Comparison of ENCODE assay signal across 8 cellular contexts in the genomic region with DNA sequence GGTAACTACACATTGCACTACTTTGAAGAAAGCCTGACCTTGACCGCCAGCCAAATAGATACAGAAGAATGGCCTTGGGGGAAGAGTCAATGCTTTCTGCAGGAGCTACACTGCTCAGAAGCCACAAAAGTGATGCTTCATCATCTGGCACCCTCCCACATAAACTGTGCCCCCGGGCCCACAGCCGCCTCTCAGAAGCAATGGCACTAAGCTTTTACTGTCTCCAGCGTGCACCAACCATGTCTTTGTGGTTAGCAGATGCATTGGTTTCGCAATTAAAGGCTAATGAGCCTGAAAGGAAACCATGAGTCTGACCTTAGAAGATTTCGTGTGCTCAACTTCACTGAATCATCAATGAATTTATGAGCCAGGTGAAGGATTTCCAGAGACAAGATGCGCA.
A peak's percentile ranks its signal among the peaks of the same experiment; 100 is the strongest.
DNase-seq lines count a peak whose midpoint lies in the region; ATAC-seq and TF ChIP-seq lines count a peak whose summit lies in the region.

No MANE protein-coding gene starts in this region.

- CTCF ChIA-PET in activated B cell treated with CpG ODN at 0.5 μM for 24 hours (lab: Charles Lee): no interaction called here
- CTCF ChIA-PET in GM10248 (lab: Yijun Ruan, JAX): no interaction called here

- H3K27me3 Mint-ChIP-seq in activated B cell treated with CpG ODN at 0.5 μM for 24 hours: peaks cover 38% of the 10 kb centered on the region

- intact Hi-C loops in activated B cell treated with CpG ODN at 0.5 μM for 24 hours (cut with micrococcal nuclease): no loop called here

- H3K27ac Mint-ChIP-seq in activated B cell treated with CpG ODN at 0.5 μM for 24 hours: no peak overlapping the region

- peaks cover 43% of the 10 kb centered on the region for H3K4me1 Mint-ChIP-seq in activated B cell treated with CpG ODN at 0.5 μM for 24 hours

- DNase-seq in AG08395 (ENCODE audit: low spot score) (peak; percentile 87), activated B cell treated with CpG ODN at 0.5 μM for 24 hours (no peak), dedifferentiated amniotic fluid mesenchymal stem cell (ENCODE audit: extremely low spot score) (peak; percentile 49), GM10248 (ENCODE audit: extremely low spot score) (no peak), retina (no peak)
- peak; percentile 53 for DNase-seq in stimulated activated CD8-positive, alpha-beta memory T cell treated with anti-CD3 and anti-CD28 coated beads, Interleukin-7, amount 100 ng/mL, for 24 hours (ENCODE audit: low read depth)

- no peaks in the 10 kb centered on the region for H3K36me3 Mint-ChIP-seq in activated B cell treated with CpG ODN at 0.5 μM for 24 hours (ENCODE audit: low read depth)

- H3K9me3 Mint-ChIP-seq in activated B cell treated with CpG ODN at 0.5 μM for 24 hours: no peaks in the 10 kb centered on the region

- TF ChIP-seq CTCF in activated B cell treated with CpG ODN at 0.5 μM for 24 hours (IDR thresholded peaks at IDR 0.05) (no peak), GM10248 (IDR thresholded peaks at IDR 0.05; ENCODE audit: control extremely low read depth, extremely low read depth, low read depth, missing control alignments) (no peak)

- peak; percentile 79 for ATAC-seq in GM19467 (IDR thresholded peaks at IDR 0.05; ENCODE audit: unreplicated experiment)
- peak; percentile 63 for ATAC-seq in HG03520 (IDR thresholded peaks at IDR 0.05; ENCODE audit: unreplicated experiment)
- ATAC-seq in activated B cell treated with CpG ODN at 0.5 μM for 24 hours (ENCODE audit: low read depth): peak; percentile 91

- POLR2A ChIA-PET in activated B cell treated with CpG ODN at 0.5 μM for 24 hours (lab: Charles Lee): no interaction called here
- POLR2A ChIA-PET in GM10248 (lab: Yijun Ruan, JAX): no interaction called here

- H3K4me3 Mint-ChIP-seq in activated B cell treated with CpG ODN at 0.5 μM for 24 hours: no peak overlapping the region

Comparison
In these comparisons a context has a peak if more than half of its experiments do, and no peak if none do; other contexts are left out.
1. DNase-seq: peak in AG08395 (single experiment), dedifferentiated amniotic fluid mesenchymal stem cell (single experiment) and stimulated activated CD8-positive, alpha-beta memory T cell treated with anti-CD3 and anti-CD28 coated beads, Interleukin-7, amount 100 ng/mL, for 24 hours (single experiment); none in activated B cell treated with CpG ODN at 0.5 μM for 24 hours (single experiment), GM10248 (single experiment) and retina (single experiment).
2. Peak in every context shown above with its lines, with median percentiles within 50 percentile points of each other: ATAC-seq.